19 cellular contexts compared by ENCODE assay signal in genomic region chr22:21977814-21978213, GRCh38.
"Had no signal": no experiment of that assay in that cellular context is flagged by ENCODE, and none has a peak within 500 bp of the region (broad histone marks: within the 10 kb centered on the region; RNA-seq: fewer than 3 reads in every experiment).

No MANE protein-coding gene starts in this region.

- FAIRE-seq: urothelium cell line had no signal

- H3K9me3 ChIP-seq: left lung, right lobe of liver, tibial artery had no signal

- H3K9me3 Mint-ChIP-seq: activated CD4-positive, alpha-beta memory T cell treated with anti-CD3 and anti-CD28 coated beads, Interleukin-2, amount 10 ng/mL, durations not matched to agents 7 days and 5 days; activated naive CD4-positive, alpha-beta T cell treated with anti-CD3 and anti-CD28 coated beads for 36 hours; brain; dendritic cell treated with granulocyte-macrophage colony-stimulating factor and Interleukin-4, amounts not matched to agents 40 ng/mL and 50 ng/mL, for 4 days; naive thymus-derived CD8-positive, alpha-beta T cell had no signal

- H3K27ac Mint-ChIP-seq: activated CD4-positive, alpha-beta memory T cell treated with anti-CD3 and anti-CD28 coated beads, Interleukin-2, amount 10 ng/mL, durations not matched to agents 7 days and 5 days; activated naive CD4-positive, alpha-beta T cell treated with anti-CD3 and anti-CD28 coated beads for 36 hours; dendritic cell treated with granulocyte-macrophage colony-stimulating factor and Interleukin-4, amounts not matched to agents 40 ng/mL and 50 ng/mL, for 4 days had no signal

- H3K4me3 ChIP-seq: left lung, lung, right lobe of liver, skin epidermis, tibial artery had no signal

- H3K27ac ChIP-seq: foreskin keratinocyte, left lung, right lobe of liver, skin epidermis, tibial artery had no signal

- H3K4me1 ChIP-seq: foreskin keratinocyte had no signal

- H3K27me3 Mint-ChIP-seq: activated CD4-positive, alpha-beta memory T cell treated with anti-CD3 and anti-CD28 coated beads, Interleukin-2, amount 10 ng/mL, durations not matched to agents 7 days and 5 days; dendritic cell treated with granulocyte-macrophage colony-stimulating factor and Interleukin-4, amounts not matched to agents 40 ng/mL and 50 ng/mL, for 4 days; naive thymus-derived CD8-positive, alpha-beta T cell had no signal

- DNase-seq: activated CD4-positive, alpha-beta memory T cell treated with anti-CD3 and anti-CD28 coated beads, Interleukin-2, amount 10 ng/mL, durations not matched to agents 7 days and 5 days; activated CD4-positive, alpha-beta T cell treated with anti-CD3 and anti-CD28 coated beads for 48 hours; activated naive CD4-positive, alpha-beta T cell treated with anti-CD3 and anti-CD28 coated beads for 36 hours; aorta; effector CD4-positive, alpha-beta T cell; erythroblast; foreskin keratinocyte; left lung; stimulated activated CD4-positive, alpha-beta T cell treated with anti-CD3 and anti-CD28 coated beads, Interleukin-15, amount 100 ng/mL, for 24 hours; stimulated activated naive CD4-positive, alpha-beta T cell; tibial artery had no signal

- H3K27me3 ChIP-seq: foreskin keratinocyte, left lung, right lobe of liver, tibial artery had no signal

- ATAC-seq: foreskin keratinocyte; left lung; naive thymus-derived CD8-positive, alpha-beta T cell; right lobe of liver; SK-N-SH treated with all-trans-retinoic acid at 6 μM for 48 hours had no signal

- H3K4me3 Mint-ChIP-seq: activated CD4-positive, alpha-beta memory T cell treated with anti-CD3 and anti-CD28 coated beads, Interleukin-2, amount 10 ng/mL, durations not matched to agents 7 days and 5 days; activated naive CD4-positive, alpha-beta T cell treated with anti-CD3 and anti-CD28 coated beads for 36 hours; dendritic cell treated with granulocyte-macrophage colony-stimulating factor and Interleukin-4, amounts not matched to agents 40 ng/mL and 50 ng/mL, for 4 days had no signal
